19 cellular contexts compared by ENCODE assay signal in the genomic region with DNA sequence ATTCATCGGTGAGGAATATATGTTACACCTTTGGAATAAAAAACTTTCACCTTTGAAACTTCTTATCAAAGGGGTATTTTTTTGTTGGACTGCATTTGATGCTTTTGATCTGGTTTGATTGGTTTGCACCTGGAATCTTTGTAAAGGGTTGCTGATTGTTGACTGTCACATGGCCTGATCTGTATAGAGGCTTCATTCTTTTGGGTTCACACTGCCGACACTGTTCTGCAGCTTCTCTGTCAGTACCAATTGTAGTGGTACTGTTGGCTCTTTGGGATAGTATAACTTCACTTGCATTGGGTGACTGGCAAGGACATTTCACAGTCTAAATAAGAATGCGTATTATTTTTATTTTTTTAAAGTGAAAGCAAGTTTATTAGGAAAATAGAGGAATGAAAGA.
DNase-seq lines count a peak whose midpoint lies in the region; ATAC-seq and TF ChIP-seq lines count a peak whose summit lies in the region.
"Had no signal": no experiment of that assay in that cellular context is flagged by ENCODE, and none has a peak within 500 bp of the region (broad histone marks: within the 10 kb centered on the region; RNA-seq: fewer than 3 reads in every experiment).

No MANE protein-coding gene starts in this region.

- H3K4me3 Mint-ChIP-seq in WTC11, result no peak overlapping the region
- H3K4me3 Mint-ChIP-seq: CD8-positive, alpha-beta T cell; H9; HFFc6 had no signal

- no peak overlapping the region for H3K27ac Mint-ChIP-seq in WTC11
- H3K27ac Mint-ChIP-seq: CD8-positive, alpha-beta T cell; HFFc6 had no signal

- peaks cover 33% of the 10 kb centered on the region for H3K36me3 Mint-ChIP-seq in WTC11
- H3K36me3 Mint-ChIP-seq: CD8-positive, alpha-beta T cell had no signal

- intact Hi-C loops in head of caudate nucleus (cut with DNase I), result no loop called here

- DNase-seq in WTC11 (ENCODE audit: low spot score) (no peak), head of caudate nucleus (peak in 28 of 42 donors; percentile 11 to 82 (median 47)), nucleus accumbens (lab: John Stamatoyannopoulos, UW) (peak in 34 of 56 donors; percentile 1 to 67 (median 29))
- DNase-seq: Calu3; CD8-positive, alpha-beta T cell; H9; HFFc6; IMR-90; NCI-H1105; NCI-H1694; NCI-H2081; NCI-H446; NCI-H526; OCI-M1; SJCRH30 had no signal

- ATAC-seq in WTC11, result no peak
- no peak for ATAC-seq in GM21786 (IDR thresholded peaks at IDR 0.05; ENCODE audit: unreplicated experiment)
- no peak for ATAC-seq in GM18873 (IDR thresholded peaks at IDR 0.05; ENCODE audit: low FRiP score, unreplicated experiment)
- no peak for ATAC-seq in GM18520 (IDR thresholded peaks at IDR 0.05; ENCODE audit: unreplicated experiment)
- ATAC-seq in GM21825 (IDR thresholded peaks at IDR 0.05; ENCODE audit: unreplicated experiment), result no peak
- ATAC-seq: CD8-positive, alpha-beta T cell had no signal

- CTCF ChIA-PET in WTC11 (lab: Charles Lee), result no interaction called here

- no peaks in the 10 kb centered on the region for H3K27me3 Mint-ChIP-seq in WTC11 (ENCODE audit: low read depth)

- peaks cover 17% of the 10 kb centered on the region for H3K4me1 Mint-ChIP-seq in WTC11

- TF ChIP-seq CTCF in WTC11 (IDR thresholded peaks at IDR 0.05), result no peak

- POLR2A ChIA-PET in WTC11 (lab: Charles Lee), result no interaction called here

- H3K9me3 Mint-ChIP-seq in WTC11, result peaks cover 36% of the 10 kb centered on the region
- H3K9me3 Mint-ChIP-seq: HFFc6 had no signal

TF ChIP-seq in WTC11, 78 proteins besides CTCF, POLR2A, EP300 and RAD21:
- TF ChIP-seq, protein P1, sequence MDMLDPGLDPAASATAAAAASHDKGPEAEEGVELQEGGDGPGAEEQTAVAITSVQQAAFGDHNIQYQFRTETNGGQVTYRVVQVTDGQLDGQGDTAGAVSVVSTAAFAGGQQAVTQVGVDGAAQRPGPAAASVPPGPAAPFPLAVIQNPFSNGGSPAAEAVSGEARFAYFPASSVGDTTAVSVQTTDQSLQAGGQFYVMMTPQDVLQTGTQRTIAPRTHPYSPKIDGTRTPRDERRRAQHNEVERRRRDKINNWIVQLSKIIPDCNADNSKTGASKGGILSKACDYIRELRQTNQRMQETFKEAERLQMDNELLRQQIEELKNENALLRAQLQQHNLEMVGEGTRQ (CRISPR knock-in tag; IDR thresholded peaks at IDR 0.05), result 0 out of 2 replicates have a peak, but pooled peaks have one; percentile 20
- TF ChIP-seq, protein P2, sequence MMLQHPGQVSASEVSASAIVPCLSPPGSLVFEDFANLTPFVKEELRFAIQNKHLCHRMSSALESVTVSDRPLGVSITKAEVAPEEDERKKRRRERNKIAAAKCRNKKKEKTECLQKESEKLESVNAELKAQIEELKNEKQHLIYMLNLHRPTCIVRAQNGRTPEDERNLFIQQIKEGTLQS (CRISPR knock-in tag; conservative IDR thresholded peaks at IDR 0.05), result no peak
